ENCODE assay signal across 8 cellular contexts in genomic region chr7:98420966-98421612, GRCh38. TPM values are rescaled to one million over a fixed set of nuclear protein-coding genes. Genes with fewer than 3 reads are reported as not detected.
DNase-seq lines count a peak whose midpoint lies in the region; ATAC-seq and TF ChIP-seq lines count a peak whose summit lies in the region.

No MANE protein-coding gene starts in this region.

- H3K36me3 ChIP-seq in PC-9 (ENCODE audit: low read depth) (no peaks in the 10 kb centered on the region), sigmoid colon (no peaks in the 10 kb centered on the region)

- H3K4me3 Mint-ChIP-seq in activated T-helper 2 cell treated with anti-CD3 and anti-CD28 coated beads, Interferon-gamma antibody, Interleukin-2, Interleukin-4, amounts not matched to agents 10 μg/mL and 5 μg/mL and 100 μg/mL, durations not matched to agents 14 hours and 24 hours and 36 hours (ENCODE audit: low read depth): no peak overlapping the region

- H2AFZ ChIP-seq in PC-9: peak overlapping the region; percentile 62; the same call in 1 of the 2 replicates

- H3K36me3 Mint-ChIP-seq in activated T-helper 2 cell treated with anti-CD3 and anti-CD28 coated beads, Interferon-gamma antibody, Interleukin-2, Interleukin-4, amounts not matched to agents 10 μg/mL and 5 μg/mL and 100 μg/mL, durations not matched to agents 14 hours and 24 hours and 36 hours (ENCODE audit: low read depth): no peaks in the 10 kb centered on the region

- WGBS in sigmoid colon, 2 donors: 25 to 32% methylated on average over 27 of the region's 27 CpGs

- H3K27ac ChIP-seq in PC-9 (no peak overlapping the region), sigmoid colon (no peak overlapping the region)

- H3K9me2 ChIP-seq in PC-9 (ENCODE audit: insufficient read depth): no peaks in the 10 kb centered on the region

- peaks cover 36% of the 10 kb centered on the region for H3F3A ChIP-seq in PC-9 (ENCODE audit: insufficient read depth, low read depth)

- no peaks in the 10 kb centered on the region for H3K9me3 Mint-ChIP-seq in activated T-helper 2 cell treated with anti-CD3 and anti-CD28 coated beads, Interferon-gamma antibody, Interleukin-2, Interleukin-4, amounts not matched to agents 10 μg/mL and 5 μg/mL and 100 μg/mL, durations not matched to agents 14 hours and 24 hours and 36 hours

- no peak for ATAC-seq in Right ventricle myocardium inferior

- POLR2A ChIA-PET in PC-9 (lab: Charles Lee; ENCODE audit: unreplicated experiment): interaction anchor here (0.6 kb wide), 1 partner anchor 460 kb away, joined by 18 read pairs; no protein-coding TSS in a partner anchor

- H3K79me2 ChIP-seq in PC-9 (ENCODE audit: low read depth): no peaks in the 10 kb centered on the region

- H3K27me3 Mint-ChIP-seq in activated T-helper 2 cell treated with anti-CD3 and anti-CD28 coated beads, Interferon-gamma antibody, Interleukin-2, Interleukin-4, amounts not matched to agents 10 μg/mL and 5 μg/mL and 100 μg/mL, durations not matched to agents 14 hours and 24 hours and 36 hours (ENCODE audit: low read depth): no peaks in the 10 kb centered on the region

- H3K4me3 ChIP-seq in PC-9: peak overlapping the region; percentile 6; the same call in 1 of the 2 replicates
- H3K4me3 ChIP-seq in sigmoid colon: no peak overlapping the region

- no peak overlapping the region for H3K27ac Mint-ChIP-seq in activated T-helper 2 cell treated with anti-CD3 and anti-CD28 coated beads, Interferon-gamma antibody, Interleukin-2, Interleukin-4, amounts not matched to agents 10 μg/mL and 5 μg/mL and 100 μg/mL, durations not matched to agents 14 hours and 24 hours and 36 hours

- no peak for TF ChIP-seq EP300 in sigmoid colon (IDR thresholded peaks at IDR 0.05)

- intact Hi-C loops in PC-9 (cut with micrococcal nuclease; ENCODE audit: unreplicated experiment) (loop anchor here (1.0 kb wide), 1 partner anchor 324 kb away; no protein-coding TSS in a partner anchor), Right ventricle myocardium inferior (cut with DNase I) (no loop called here), sigmoid colon (cut with DNase I) (no loop called here)
- intact Hi-C loops in activated T-helper 2 cell treated with anti-CD3 and anti-CD28 coated beads, Interferon-gamma antibody, Interleukin-2, Interleukin-4, amounts not matched to agents 10 μg/mL and 5 μg/mL and 100 μg/mL, durations not matched to agents 14 hours and 24 hours and 36 hours (cut with micrococcal nuclease): no loop called here

- H3K4me1 Mint-ChIP-seq in activated T-helper 2 cell treated with anti-CD3 and anti-CD28 coated beads, Interferon-gamma antibody, Interleukin-2, Interleukin-4, amounts not matched to agents 10 μg/mL and 5 μg/mL and 100 μg/mL, durations not matched to agents 14 hours and 24 hours and 36 hours (ENCODE audit: low read depth): peaks cover 5% of the 10 kb centered on the region

- no peaks in the 10 kb centered on the region for H4K20me1 ChIP-seq in PC-9 (ENCODE audit: insufficient read depth)

- no TSS peak for BruUV-seq in PC-9 (replicated peaks; lab: Mats Ljungman, UMichigan)

- H3K27me3 ChIP-seq in PC-9 (ENCODE audit: insufficient read depth, low read depth) (no peaks in the 10 kb centered on the region), sigmoid colon (peaks cover 0 to 29% (median 7%) of the 10 kb centered on the region in 3 donors)

- DNase-seq in EH (ENCODE audit: low read depth): peak; percentile 29
- peak; percentile 86 for DNase-seq in HuH-7 (ENCODE audit: low spot score)
- DNase-seq in PC-9: peak; percentile 69 to 88
- DNase-seq in activated T-helper 2 cell treated with anti-CD3 and anti-CD28 coated beads, Interferon-gamma antibody, Interleukin-2, Interleukin-4, amounts not matched to agents 10 μg/mL and 5 μg/mL and 100 μg/mL, durations not matched to agents 14 hours and 24 hours and 36 hours (ENCODE audit: low spot score): peak; percentile 19
- peak; percentile 76 for DNase-seq in Right ventricle myocardium inferior (ENCODE audit: missing footprints)
- no peak for DNase-seq in sigmoid colon
- no peak for DNase-seq in HCEC 1CT
- no peak for DNase-seq in NCI-H446 treated with DMSO at 0.1 percent for 48 hours (lab: John Stamatoyannopoulos, UW)

- H3K4me1 ChIP-seq in PC-9 (replicated peaks; ENCODE audit: insufficient read depth) (peaks cover 44% of the 10 kb centered on the region), sigmoid colon (no peaks in the 10 kb centered on the region)

- TF ChIP-seq POLR2A in sigmoid colon (IDR thresholded peaks at IDR 0.05): no peak

- CTCF ChIA-PET in PC-9 (lab: Charles Lee): interaction anchor here (0.6 to 1.5 kb wide), 9 partner anchors 99 to 416 kb away, joined by 3 to 11 read pairs (median 4); no protein-coding TSS in a partner anchor

- H3K4me2 ChIP-seq in PC-9: peak overlapping the region; percentile 61

- no peaks in the 10 kb centered on the region for H3K9me3 ChIP-seq in PC-9 (ENCODE audit: insufficient read depth, low read depth)
- no peaks in the 10 kb centered on the region for H3K9me3 ChIP-seq in sigmoid colon

- TF ChIP-seq CTCF in PC-9 (conservative IDR thresholded peaks at IDR 0.05) (peak; percentile 94), sigmoid colon (IDR thresholded peaks at IDR 0.05) (peak in 3 of 4 experiments; percentile 39 to 51 (median 49))

RNA-seq across cellular contexts. Expression of gene BAIAP2L1, which starts 20.2 kb away (rescaled TPM):
- total RNA-seq in PC-9 (2021) (89.4 and 102 TPM in 2 replicates), Right ventricle myocardium inferior (1.6 TPM), sigmoid colon (1 to 10 TPM in 1 of 4 donors, under 1 TPM in 3; 0.27 to 3.0 (median 0.51) TPM)
- total RNA-seq in activated T-helper 2 cell treated with anti-CD3 and anti-CD28 coated beads, Interferon-gamma antibody, Interleukin-2, Interleukin-4, amounts not matched to agents 10 μg/mL and 5 μg/mL and 100 μg/mL, durations not matched to agents 14 hours and 24 hours and 36 hours: 1.9 TPM in 2 replicates
- polyA plus RNA-seq in sigmoid colon: 10 to 100 TPM; 26.4 to 44.2 (median 34.7) TPM

Comparison
In these comparisons a context has a peak if more than half of its experiments do, and no peak if none do; other contexts are left out.
1. DNase-seq: peak in EH (single experiment), HuH-7 (single experiment), PC-9 (2 of 2), activated T-helper 2 cell treated with anti-CD3 and anti-CD28 coated beads, Interferon-gamma antibody, Interleukin-2, Interleukin-4, amounts not matched to agents 10 μg/mL and 5 μg/mL and 100 μg/mL, durations not matched to agents 14 hours and 24 hours and 36 hours (single experiment) and Right ventricle myocardium inferior (single experiment); none in sigmoid colon (single experiment), HCEC 1CT (single experiment) and NCI-H446 treated with DMSO at 0.1 percent for 48 hours (single experiment).
2. RNA of gene BAIAP2L1, which starts 20.2 kb away (total RNA-seq): 89.4 to 102 TPM in PC-9; 1.9 TPM in activated T-helper 2 cell treated with anti-CD3 and anti-CD28 coated beads, Interferon-gamma antibody, Interleukin-2, Interleukin-4, amounts not matched to agents 10 μg/mL and 5 μg/mL and 100 μg/mL, durations not matched to agents 14 hours and 24 hours and 36 hours, 1.6 TPM in Right ventricle myocardium inferior (single experiment) and 0.27 to 3.0 TPM in sigmoid colon; every median in the first group is over 10 times any median in the second.